25 cellular contexts compared by ENCODE assay signal in genomic region chr15:101381671-101382212, GRCh38.
DNase-seq lines count a peak whose midpoint lies in the region; ATAC-seq, FAIRE-seq and TF ChIP-seq lines count a peak whose summit lies in the region.
"Had no signal": no experiment of that assay in that cellular context is flagged by ENCODE, and none has a peak within 500 bp of the region (broad histone marks: within the 10 kb centered on the region; RNA-seq: fewer than 3 reads in every experiment).

No MANE protein-coding gene starts in this region.

- no peak for TF ChIP-seq CTCF in kidney (IDR thresholded peaks at IDR 0.05; ENCODE audit: borderline replicate concordance, extremely low read depth, insufficient read depth)

- H3K4me1 ChIP-seq in kidney (ENCODE audit: control insufficient read depth in 1 of 2, insufficient read depth in 1 of 2, low read depth in 1 of 2, low read length in 2 of 2): peaks cover 0 to 3% of the 10 kb centered on the region in 2 donors
- H3K4me1 ChIP-seq: colonic mucosa, lower lobe of right lung, transverse colon had no signal

- no peaks in the 10 kb centered on the region for H3K36me3 ChIP-seq in kidney (ENCODE audit: control insufficient read depth in 1 of 2, insufficient read depth in 2 of 2, low read length in 2 of 2)
- H3K36me3 ChIP-seq: colonic mucosa, lower lobe of right lung, transverse colon had no signal

- H3K9ac ChIP-seq in kidney (ENCODE audit: low read length in 2 of 2): no peak overlapping the region

- intact Hi-C loops in kidney (cut with DNase I): no loop called here

- peak; percentile 39 for DNase-seq in activated effector memory CD4-positive, alpha-beta T cell treated with anti-CD3 and anti-CD28 coated beads, Interleukin-2, amount 50 U/mL, for 16 hours
- DNase-seq in activated effector memory CD4-positive, alpha-beta T cell treated with Interleukin-2 at 50 U/mL for 16 hours: no peak
- peak; percentile 18 for DNase-seq in SKM-1 (lab: John Stamatoyannopoulos, UW; ENCODE audit: unreplicated experiment)
- DNase-seq in kidney: peak; percentile 35
- no peak for DNase-seq in ecto neural progenitor cell (ENCODE audit: low spot score)
- DNase-seq in activated CD4-positive, CD25-positive, alpha-beta regulatory T cell (lab: John Stamatoyannopoulos, UW): no peak
- no peak for DNase-seq in HuH-7.5 (ENCODE audit: low spot score)
- DNase-seq: activated CD4-positive, alpha-beta T cell treated with anti-CD3 and anti-CD28 coated beads for 4 hours; activated naive CD4-positive, alpha-beta T cell treated with anti-CD3 and anti-CD28 coated beads, Interleukin-2, amount 10 ng/mL, durations not matched to agents 7 days and 5 days; activated T-cell treated with anti-CD3 and anti-CD28 coated beads, Interleukin-2, amount 50 U/mL, for 48 hours; AML-193; colonic mucosa; effector memory CD8-positive, alpha-beta T cell; GDM1; lower lobe of right lung; NCI-H1417; NCI-H2081; NCI-H446; SHP77 treated with DMSO at 0.1 percent for 48 hours; stimulated activated CD8-positive, alpha-beta memory T cell treated with anti-CD3 and anti-CD28 coated beads, Interleukin-4, amount 100 ng/mL, for 48 hours; T-helper 1 cell; transverse colon had no signal

- H3K9me3 ChIP-seq in kidney (ENCODE audit: control insufficient read depth in 1 of 2, low read length in 2 of 2): no peaks in the 10 kb centered on the region
- H3K9me3 ChIP-seq: colonic mucosa, lower lobe of right lung, transverse colon had no signal

- no peak for ATAC-seq in HG03469 (IDR thresholded peaks at IDR 0.05; ENCODE audit: unreplicated experiment)
- ATAC-seq: effector memory CD8-positive, alpha-beta T cell; lower lobe of right lung had no signal

- no peak overlapping the region for H3K27ac ChIP-seq in kidney (ENCODE audit: low read depth in 2 of 2, low read length in 2 of 2)
- H3K27ac ChIP-seq: colonic mucosa, lower lobe of right lung, transverse colon had no signal

- no peak overlapping the region for H3K4me3 ChIP-seq in kidney (ENCODE audit: low read length in 2 of 2)
- H3K4me3 ChIP-seq: colonic mucosa, lower lobe of right lung, transverse colon had no signal

- no peak for FAIRE-seq in kidney (lab: Jason Lieb, UNC)
- FAIRE-seq: H54, TTC549 had no signal

Comparison
In these comparisons a context has a peak if more than half of its experiments do, and no peak if none do; other contexts are left out.
1. DNase-seq: peak in activated effector memory CD4-positive, alpha-beta T cell treated with anti-CD3 and anti-CD28 coated beads, Interleukin-2, amount 50 U/mL, for 16 hours (single experiment), SKM-1 (single experiment) and kidney (single experiment); none in activated effector memory CD4-positive, alpha-beta T cell treated with Interleukin-2 at 50 U/mL for 16 hours (single experiment), ecto neural progenitor cell (single experiment), activated CD4-positive, CD25-positive, alpha-beta regulatory T cell (0 of 4) and HuH-7.5 (single experiment).